In genomic region chr1:174401075-174401474, GRCh38 we compare ENCODE assay signal across 1 cellular context.
TF ChIP-seq lines count a peak whose summit lies in the region.

No MANE protein-coding gene starts in this region.

TF ChIP-seq in GM12878, 131 proteins besides CTCF, POLR2A, EP300 and RAD21 (continued from another document):
- no peak for TF ChIP-seq CUX1 (IDR thresholded peaks at IDR 0.05; ENCODE audit: insufficient replicate concordance, low read depth, low read length)
